Comparison of ENCODE assay signal across 21 cellular contexts in the genomic region with DNA sequence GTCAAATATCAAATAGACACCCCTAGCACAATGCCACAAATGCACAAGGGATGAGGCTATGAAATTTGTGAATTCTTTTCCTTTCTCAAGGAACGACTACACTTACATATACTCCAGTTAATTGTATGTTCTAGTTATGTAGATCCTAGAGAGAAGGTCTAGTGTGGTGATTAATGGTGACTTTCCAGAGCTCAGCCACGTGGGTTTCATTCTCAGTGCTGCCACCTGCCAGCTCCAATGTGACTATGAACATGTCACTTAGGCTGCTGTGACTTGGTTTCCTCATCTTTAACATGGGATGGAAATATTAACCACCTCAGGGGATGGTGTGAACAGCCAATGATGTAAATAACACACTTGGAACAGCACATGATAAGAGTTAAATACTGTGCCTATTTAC.
DNase-seq lines count a peak whose midpoint lies in the region; TF ChIP-seq lines count a peak whose summit lies in the region.
"Had no signal": no experiment of that assay in that cellular context is flagged by ENCODE, and none has a peak within 500 bp of the region (broad histone marks: within the 10 kb centered on the region; RNA-seq: fewer than 3 reads in every experiment).

No MANE protein-coding gene starts in this region.

- H3K36me3 Mint-ChIP-seq in HFFc6 (ENCODE audit: low read depth): peaks cover 17% of the 10 kb centered on the region
- H3K36me3 Mint-ChIP-seq: CD4-positive, CD25-positive, alpha-beta regulatory T cell had no signal

- H3K4me3 ChIP-seq in SU-DHL-6 (ENCODE audit: insufficient read depth, low read length, poor library complexity, severe bottlenecking) (no peak overlapping the region), kidney epithelial cell (ENCODE audit: low read depth, low read length) (no peak overlapping the region), smooth muscle cell (no peak overlapping the region)
- H3K4me3 ChIP-seq: esophagus muscularis mucosa, GM12878, heart right ventricle, right lobe of liver, SK-N-MC had no signal

- no peaks in the 10 kb centered on the region for H3K9me2 ChIP-seq in SU-DHL-6 (replicated peaks; ENCODE audit: insufficient read depth, low read length)

- H3K27me3 Mint-ChIP-seq in HFFc6 (ENCODE audit: insufficient read depth): peaks cover 3% of the 10 kb centered on the region; the same call in 1 of the 2 replicates
- H3K27me3 Mint-ChIP-seq: CD4-positive, CD25-positive, alpha-beta regulatory T cell had no signal

- H3K9ac ChIP-seq in SU-DHL-6 (ENCODE audit: low read length) (no peak overlapping the region), smooth muscle cell (ENCODE audit: low read depth) (no peak overlapping the region)

- H3K79me2 ChIP-seq in SU-DHL-6 (ENCODE audit: insufficient read depth, low read length) (no peaks in the 10 kb centered on the region), smooth muscle cell (ENCODE audit: low read depth) (peaks cover 52% of the 10 kb centered on the region)

- WGBS in smooth muscle cell (ENCODE audit: low lambda C conversion rate): 80% methylated on average over 2 of the region's 2 CpGs

- no peaks in the 10 kb centered on the region for H3K9me3 ChIP-seq in SU-DHL-6 (ENCODE audit: insufficient read depth, low read length)
- no peaks in the 10 kb centered on the region for H3K9me3 ChIP-seq in smooth muscle cell (replicated peaks; ENCODE audit: low read depth)
- H3K9me3 ChIP-seq: esophagus muscularis mucosa, heart right ventricle, right lobe of liver had no signal

- H3K27ac ChIP-seq in SU-DHL-6 (ENCODE audit: low read depth, low read length) (no peak overlapping the region), smooth muscle cell (ENCODE audit: low read depth) (no peak overlapping the region)
- H3K27ac ChIP-seq: esophagus muscularis mucosa, heart right ventricle, right lobe of liver, SK-N-MC had no signal

- H3K4me1 Mint-ChIP-seq in HFFc6 (ENCODE audit: low read depth): peaks cover 53% of the 10 kb centered on the region

- TF ChIP-seq CTCF in HFFc6 (IDR thresholded peaks at IDR 0.05): peak; percentile 51; the same call in 1 of the 2 replicates
- no peak for TF ChIP-seq CTCF in SU-DHL-6 (IDR thresholded peaks at IDR 0.05; ENCODE audit: insufficient read depth, low read length, poor library complexity, severe bottlenecking)
- peak; percentile 2 for TF ChIP-seq CTCF in kidney epithelial cell (IDR thresholded peaks at IDR 0.05; ENCODE audit: insufficient read depth, low read length, poor library complexity, severe bottlenecking)
- TF ChIP-seq CTCF in smooth muscle cell (IDR thresholded peaks at IDR 0.05; ENCODE audit: borderline replicate concordance, insufficient read depth, poor library complexity, severe bottlenecking): no peak

- no peak overlapping the region for H3K4me3 Mint-ChIP-seq in HFFc6
- H3K4me3 Mint-ChIP-seq: CD4-positive, CD25-positive, alpha-beta regulatory T cell had no signal

- no peaks in the 10 kb centered on the region for H3K9me3 Mint-ChIP-seq in HFFc6

- H4K20me1 ChIP-seq in SU-DHL-6 (ENCODE audit: low read depth, low read length) (no peaks in the 10 kb centered on the region), smooth muscle cell (ENCODE audit: low read depth) (peaks cover 85% of the 10 kb centered on the region)

- H3K4me2 ChIP-seq in SU-DHL-6 (ENCODE audit: low read depth, low read length, poor library complexity, severe bottlenecking): no peak overlapping the region
- no peak overlapping the region for H3K4me2 ChIP-seq in smooth muscle cell

- H2AFZ ChIP-seq in SU-DHL-6 (ENCODE audit: low read depth, low read length, severe bottlenecking): peak overlapping the region; percentile 46
- H2AFZ ChIP-seq in smooth muscle cell (ENCODE audit: low read depth): no peak overlapping the region

- DNase-seq in ELR (ENCODE audit: low read depth): peak; percentile 41
- no peak for DNase-seq in HFFc6
- DNase-seq in kidney epithelial cell (ENCODE audit: low read depth): no peak
- DNase-seq in T-helper 9 cell: no peak
- DNase-seq in smooth muscle cell (lab: John Stamatoyannopoulos, UW; ENCODE audit: unreplicated experiment): no peak
- no peak for DNase-seq in NCI-H1694 (lab: John Stamatoyannopoulos, UW)
- DNase-seq: activated effector memory CD4-positive, alpha-beta T cell treated with anti-CD3 and anti-CD28 coated beads, Interleukin-2, amount 50 U/mL, for 16 hours; CD4-positive, CD25-positive, alpha-beta regulatory T cell; DND-41; H7; heart right ventricle; islet precursor cell; NCI-H146; NCI-H345; right lobe of liver; stimulated activated CD4-positive, alpha-beta T cell treated with anti-CD3 and anti-CD28 coated beads, Interleukin-4, amount 100 ng/mL, for 1 hour; stimulated activated CD8-positive, alpha-beta memory T cell treated with anti-CD3 and anti-CD28 coated beads, Interleukin-4, amount 100 ng/mL, for 48 hours had no signal

- no peaks in the 10 kb centered on the region for H3K36me3 ChIP-seq in SU-DHL-6 (ENCODE audit: low read length)
- H3K36me3 ChIP-seq in kidney epithelial cell (ENCODE audit: control insufficient read depth, insufficient read depth, low read length): peaks cover 1% of the 10 kb centered on the region
- no peaks in the 10 kb centered on the region for H3K36me3 ChIP-seq in smooth muscle cell (ENCODE audit: low read depth)

- H3K27ac Mint-ChIP-seq in HFFc6: no peak overlapping the region
- H3K27ac Mint-ChIP-seq: CD4-positive, CD25-positive, alpha-beta regulatory T cell had no signal

- H3K4me1 ChIP-seq in smooth muscle cell (ENCODE audit: low read depth): no peaks in the 10 kb centered on the region
- H3K4me1 ChIP-seq: right lobe of liver had no signal

- H3F3A ChIP-seq in SU-DHL-6 (ENCODE audit: insufficient read depth): no peaks in the 10 kb centered on the region
- H3F3A ChIP-seq in smooth muscle cell (ENCODE audit: low read depth): no peaks in the 10 kb centered on the region

- H3K27me3 ChIP-seq in SU-DHL-6 (ENCODE audit: low read length) (no peaks in the 10 kb centered on the region), kidney epithelial cell (ENCODE audit: control insufficient read depth, insufficient read depth, low read length) (no peaks in the 10 kb centered on the region), smooth muscle cell (ENCODE audit: low read depth) (no peaks in the 10 kb centered on the region)
- H3K27me3 ChIP-seq: esophagus muscularis mucosa, heart right ventricle, right lobe of liver had no signal

Comparison
In these comparisons a context has a peak if more than half of its experiments do, and no peak if none do; other contexts are left out.
1. CTCF ChIP-seq: peak in HFFc6 (single experiment) and kidney epithelial cell (single experiment); none in SU-DHL-6 (single experiment) and smooth muscle cell (single experiment).